ENCODE assay signal across 10 cellular contexts in the genomic region with DNA sequence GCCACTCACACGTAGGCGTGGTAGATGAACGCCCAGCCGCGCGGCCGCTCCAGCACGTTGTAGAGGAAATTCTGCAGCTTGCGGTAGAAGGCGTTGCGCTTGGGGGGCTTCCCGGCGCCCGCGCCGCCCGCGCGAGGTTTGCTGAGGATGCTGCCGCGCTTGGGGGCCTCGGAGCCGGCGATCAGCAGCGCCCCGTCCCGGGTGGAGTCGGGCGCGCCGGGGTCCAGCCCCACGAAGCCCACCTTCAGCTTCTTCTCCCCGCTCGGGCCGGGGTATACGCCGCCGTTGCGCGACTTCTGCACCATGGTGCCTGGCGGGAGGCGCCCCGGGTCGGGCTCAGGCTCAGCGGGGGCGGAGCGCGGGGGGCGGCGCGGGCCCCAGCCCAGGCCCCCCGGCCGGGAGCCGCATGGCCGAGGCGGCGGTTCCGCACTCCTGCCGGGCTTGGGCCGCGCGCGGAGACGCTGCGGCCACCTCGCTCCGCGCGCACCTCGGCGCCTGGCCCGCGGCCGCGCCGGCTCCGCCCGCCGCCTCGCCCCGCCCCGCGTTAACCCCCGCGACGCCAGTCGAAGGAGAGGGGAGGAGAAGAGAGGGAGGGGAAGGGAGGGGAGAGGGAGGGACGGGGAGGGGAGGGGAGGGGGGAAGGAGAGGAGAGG. TPM values are rescaled to one million over a fixed set of nuclear protein-coding genes. Genes with fewer than 3 reads are reported as not detected.
A peak's percentile ranks its signal among the peaks of the same experiment; 100 is the strongest.
DNase-seq lines count a peak whose midpoint lies in the region; ATAC-seq and TF ChIP-seq lines count a peak whose summit lies in the region.
"Had no signal": no experiment of that assay in that cellular context is flagged by ENCODE, and none has a peak within 500 bp of the region (broad histone marks: within the 10 kb centered on the region; RNA-seq: fewer than 3 reads in every experiment).

A gene (minus strand): TSS at position 497 of the 653 bp plus-strand sequence. CDS start 192 bp downstream, at position 305.

- ATAC-seq in Panc1 (peak; percentile 68), left colon (peak; percentile 33), GM21390 (IDR thresholded peaks at IDR 0.05; ENCODE audit: unreplicated experiment) (no peak), HG02678 (IDR thresholded peaks at IDR 0.05; ENCODE audit: unreplicated experiment) (no peak)

- BruUV-seq in Panc1 (replicated peaks; lab: Mats Ljungman, UMichigan), result no TSS peak

- under 1% methylated on average over 88 of the region's 88 CpGs for WGBS in urinary bladder

- H3K4me1 ChIP-seq in Panc1 (ENCODE audit: control insufficient read depth, insufficient read depth, low read length), result peaks cover 13% of the 10 kb centered on the region
- H3K4me1 ChIP-seq in urinary bladder (ENCODE audit: insufficient read depth), result no peaks in the 10 kb centered on the region

- H3K9me3 ChIP-seq in Panc1 (ENCODE audit: control insufficient read depth, insufficient read depth, low read depth, low read length), result no peaks in the 10 kb centered on the region

- in situ Hi-C loops in Panc1 (cut with HindIII; ENCODE audit: low pct_unique_long_range_greater_than_20kb, low sequenced_read_pairs), result no loop called here

- intact Hi-C loops in Panc1 (cut with micrococcal nuclease; ENCODE audit: unreplicated experiment) (no loop called here), left colon (cut with DNase I, micrococcal nuclease) (no loop called here)

- DNase-seq in stimulated activated CD4-positive, alpha-beta T cell treated with anti-CD3 and anti-CD28 coated beads, Interleukin-15, amount 100 ng/mL, for 24 hours, result peak; percentile 31
- DNase-seq in stimulated activated CD4-positive, alpha-beta T cell treated with anti-CD3 and anti-CD28 coated beads, Interleukin-2, amount 100 ng/mL, for 48 hours, result no peak
- no peak for DNase-seq in Panc1 (ENCODE audit: low read depth, low spot score)
- DNase-seq in left colon, result no peak
- DNase-seq in activated CD8-positive, alpha-beta memory T cell treated with anti-CD3 and anti-CD28 coated beads, Interleukin-2, amount 50 U/mL, for 48 hours, result no peak
- DNase-seq: activated CD4-positive, alpha-beta T cell treated with anti-CD3 and anti-CD28 coated beads for 4 hours; islet precursor cell had no signal

- H3K36me3 ChIP-seq in Panc1 (ENCODE audit: control insufficient read depth, insufficient read depth, low read length) (no peaks in the 10 kb centered on the region; the same call in 1 of the 2 replicates), urinary bladder (ENCODE audit: insufficient read depth) (no peaks in the 10 kb centered on the region)

- TF ChIP-seq CTCF in Panc1 (IDR thresholded peaks at IDR 0.05), result no peak

- POLR2A ChIA-PET in Panc1 (lab: Charles Lee), result no interaction called here

- CTCF ChIA-PET in Panc1 (lab: Charles Lee), result no interaction called here

- H3K27me3 ChIP-seq in Panc1 (ENCODE audit: control insufficient read depth, insufficient read depth, low read length), result no peaks in the 10 kb centered on the region

- H3K27ac ChIP-seq in Panc1 (ENCODE audit: low read length) (0 out of 2 replicates have a peak within 1 kb of the TSS, but pooled peaks have one; percentile 23), urinary bladder (ENCODE audit: low read depth) (no peak within 1 kb of the TSS)

- peak within 1 kb of the TSS; percentile 47 to 48 for H3K4me3 ChIP-seq in Panc1 (ENCODE audit: low read depth in 2 of 2, low read length in 2 of 2)
- H3K4me3 ChIP-seq in urinary bladder (ENCODE audit: low read depth, low read length), result peak within 1 kb of the TSS; percentile 26

RNA-seq across cellular contexts. Expression of the gene that starts here (rescaled TPM):
- total RNA-seq in Panc1 (2021; ENCODE audit: unreplicated experiment) (19.4 TPM), left colon (under 1 TPM; 0.21 to 0.28 TPM), urinary bladder (2.1 TPM)
- polyA plus RNA-seq in Panc1 (2012; ENCODE audit: insufficient read length), result 37.9 TPM
- polyA plus RNA-seq in urinary bladder, result 0.14 TPM

Comparison
In these comparisons a context has a peak if more than half of its experiments do, and no peak if none do; other contexts are left out.
1. Peak in ATAC-seq in left colon; RNA of the gene not detected or under 1 TPM.